Comparison of ENCODE assay signal across 16 cellular contexts in genomic region chr1:224192082-224192786, GRCh38. TPM values are rescaled to one million over a fixed set of nuclear protein-coding genes. Genes with fewer than 3 reads are reported as not detected.
DNase-seq lines count a peak whose midpoint lies in the region; ATAC-seq and TF ChIP-seq lines count a peak whose summit lies in the region.
"Had no signal": no experiment of that assay in that cellular context is flagged by ENCODE, and none has a peak within 500 bp of the region (broad histone marks: within the 10 kb centered on the region; RNA-seq: fewer than 3 reads in every experiment).

No MANE protein-coding gene starts in this region.

- peaks cover 41% of the 10 kb centered on the region for H3K4me1 Mint-ChIP-seq in activated T-cell treated with anti-CD3 and anti-CD28 coated beads, Interleukin-2, amount 50 U/mL, for 72 hours (ENCODE audit: low read depth)
- peaks cover 31% of the 10 kb centered on the region for H3K4me1 Mint-ChIP-seq in activated CD8-positive, alpha-beta T cell treated with anti-CD3 and anti-CD28 coated beads for 36 hours (ENCODE audit: low read depth)

- POLR2A ChIA-PET in HCT116 (lab: Charles Lee) = interaction anchor here (0.6 kb wide), 1 partner anchor 9 kb away, joined by 3 read pairs; the partner anchor contains the start of gene DEGS1
- POLR2A ChIA-PET in activated CD8-positive, alpha-beta T cell treated with anti-CD3 and anti-CD28 coated beads for 36 hours (lab: Charles Lee) = interaction anchor here (0.8 to 2.3 kb wide), 10 partner anchors 9 to 306 kb away, joined by 3 to 20 read pairs (median 3); partner anchors contain the start of gene DEGS1

- H3K9ac ChIP-seq in HCT116 (ENCODE audit: low read length) = no peak overlapping the region

- CTCF ChIA-PET in HCT116 (lab: Charles Lee) = no interaction called here
- CTCF ChIA-PET in activated CD8-positive, alpha-beta T cell treated with anti-CD3 and anti-CD28 coated beads for 36 hours (lab: Charles Lee) = interaction anchor here (0.5 to 1.5 kb wide), 8 partner anchors 10 to 141 kb away, joined by 3 to 5 read pairs (median 4); partner anchors contain the start of gene DEGS1

- ATAC-seq in activated T-cell treated with anti-CD3 and anti-CD28 coated beads, Interleukin-2, amount 50 U/mL, for 72 hours (replicated peaks in 1 of 2) = peak; percentile 80 to 86
- ATAC-seq in HCT116 (no peak), HG03196 (IDR thresholded peaks at IDR 0.05; ENCODE audit: unreplicated experiment) (no peak), GM21529 (IDR thresholded peaks at IDR 0.05; ENCODE audit: unreplicated experiment) (no peak)
- ATAC-seq in activated CD8-positive, alpha-beta T cell treated with anti-CD3 and anti-CD28 coated beads for 36 hours = peak; percentile 83
- peak; percentile 60 for ATAC-seq in stimulated activated naive CD8-positive, alpha-beta T cell treated with anti-CD3 and anti-CD28 coated beads, Interleukin-15, Interleukin-2, amounts not matched to agents 100 U/mL and 50 U/mL, for 24 hours
- ATAC-seq: left colon had no signal

- H4K20me1 ChIP-seq in HCT116 (ENCODE audit: insufficient read depth) = no peaks in the 10 kb centered on the region

- DNase-seq in activated T-cell treated with anti-CD3 and anti-CD28 coated beads, Interleukin-2, amount 50 U/mL, for 72 hours = peak in 1 of 2 donors; percentile 36
- DNase-seq in activated T-cell treated with anti-CD3 and anti-CD28 coated beads for 4 hours (no peak), HCT116 (ENCODE audit: low read depth, low spot score) (no peak), islet precursor cell (no peak)
- DNase-seq in activated CD8-positive, alpha-beta T cell treated with anti-CD3 and anti-CD28 coated beads for 36 hours = no peak
- no peak for DNase-seq in stimulated activated naive CD8-positive, alpha-beta T cell treated with anti-CD3 and anti-CD28 coated beads, Interleukin-15, Interleukin-2, amounts not matched to agents 100 U/mL and 50 U/mL, for 24 hours
- DNase-seq: adrenal gland; COR-L47; left colon; NCI-H146; NCI-H510A; stimulated activated naive CD4-positive, alpha-beta T cell had no signal

- no peak for TF ChIP-seq RAD21 in HCT116 (IDR thresholded peaks at IDR 0.05; ENCODE audit: low read depth)

- no peaks in the 10 kb centered on the region for H3K9me2 ChIP-seq in HCT116 (ENCODE audit: insufficient read depth)

- H3K4me2 ChIP-seq in HCT116 (ENCODE audit: low read length) = no peak overlapping the region
- H3K4me2 ChIP-seq: smooth muscle cell had no signal

- no peak overlapping the region for H3K4me3 ChIP-seq in HCT116 (replicated peaks in 1 of 2; ENCODE audit: low read depth in 1 of 2, low read length in 2 of 2)
- H3K4me3 ChIP-seq: adrenal gland, smooth muscle cell had no signal

- TF ChIP-seq CTCF in HCT116 (IDR thresholded peaks at IDR 0.05 in 2 of 3, conservative IDR thresholded peaks at IDR 0.05 in 1 of 3; ENCODE audit: borderline replicate concordance in 1 of 3, insufficient read depth in 1 of 3, low read depth in 2 of 3, low read length in 2 of 3) = no peak
- TF ChIP-seq CTCF in activated CD8-positive, alpha-beta T cell treated with anti-CD3 and anti-CD28 coated beads for 36 hours (IDR thresholded peaks at IDR 0.05) = no peak

- intact Hi-C loops in HCT116 (cut with micrococcal nuclease) = no loop called here
- intact Hi-C loops in activated CD8-positive, alpha-beta T cell treated with anti-CD3 and anti-CD28 coated beads for 36 hours (cut with micrococcal nuclease) = loop anchor here (1.0 kb wide), 1 partner anchor 12 kb away; no protein-coding TSS in a partner anchor

- H2AFZ ChIP-seq in HCT116 (ENCODE audit: low read depth, low read length, poor library complexity, severe bottlenecking) = no peak overlapping the region

- peaks cover 6 to 10% of the 10 kb centered on the region in 2 donors for H3K36me3 Mint-ChIP-seq in activated T-cell treated with anti-CD3 and anti-CD28 coated beads, Interleukin-2, amount 50 U/mL, for 72 hours (ENCODE audit: insufficient read depth in 2 of 2)
- peaks cover 41% of the 10 kb centered on the region for H3K36me3 Mint-ChIP-seq in activated CD8-positive, alpha-beta T cell treated with anti-CD3 and anti-CD28 coated beads for 36 hours (ENCODE audit: low read depth)

- no peaks in the 10 kb centered on the region for H3K9me3 ChIP-seq in HCT116 (ENCODE audit: control insufficient read depth in 1 of 2, insufficient read depth in 1 of 2, low read depth in 1 of 2, low read length in 2 of 2)
- H3K9me3 ChIP-seq: adrenal gland had no signal

- H3K27ac ChIP-seq in HCT116 (ENCODE audit: low read depth, low read length) = no peak overlapping the region
- H3K27ac ChIP-seq: adrenal gland had no signal

- RAD21 ChIA-PET in HCT116 (lab: Charles Lee; ENCODE audit: low non-redundant PET in 1 of 2, low total read pairs in 2 of 2, uncharacterized antibody in 2 of 2, unreplicated experiment in 2 of 2) = no interaction called here

- H3K4me1 ChIP-seq in HCT116 (ENCODE audit: control insufficient read depth in 1 of 2, insufficient read depth in 2 of 2, low read length in 2 of 2) = no peaks in the 10 kb centered on the region

- H3K27me3 ChIP-seq in HCT116 (ENCODE audit: insufficient read depth, low read length) = no peaks in the 10 kb centered on the region
- H3K27me3 ChIP-seq: adrenal gland had no signal

- no peaks in the 10 kb centered on the region for H3K9me3 Mint-ChIP-seq in activated T-cell treated with anti-CD3 and anti-CD28 coated beads, Interleukin-2, amount 50 U/mL, for 72 hours
- H3K9me3 Mint-ChIP-seq in activated CD8-positive, alpha-beta T cell treated with anti-CD3 and anti-CD28 coated beads for 36 hours = peaks cover 2% of the 10 kb centered on the region
- H3K9me3 Mint-ChIP-seq: central memory CD8-positive, alpha-beta T cell had no signal

- peak overlapping the region; percentile 49 to 71 for H3K4me3 Mint-ChIP-seq in activated T-cell treated with anti-CD3 and anti-CD28 coated beads, Interleukin-2, amount 50 U/mL, for 72 hours
- no peak overlapping the region for H3K4me3 Mint-ChIP-seq in activated CD8-positive, alpha-beta T cell treated with anti-CD3 and anti-CD28 coated beads for 36 hours
- H3K4me3 Mint-ChIP-seq: central memory CD8-positive, alpha-beta T cell had no signal

- peak overlapping the region; percentile 90 for H3K27ac Mint-ChIP-seq in activated T-cell treated with anti-CD3 and anti-CD28 coated beads, Interleukin-2, amount 50 U/mL, for 72 hours
- H3K27ac Mint-ChIP-seq in activated CD8-positive, alpha-beta T cell treated with anti-CD3 and anti-CD28 coated beads for 36 hours = peak overlapping the region; percentile 83

- TSS peak; percentile 32 for BruUV-seq in HCT116 (replicated peaks; lab: Mats Ljungman, UMichigan)

- TF ChIP-seq POLR2A in HCT116 (IDR thresholded peaks at IDR 0.05; ENCODE audit: borderline replicate concordance, extremely low read depth, insufficient read depth, insufficient read length) = no peak

- peaks cover 35% of the 10 kb centered on the region for H3K79me2 ChIP-seq in HCT116 (ENCODE audit: insufficient read depth, low read length)

- H3K27me3 Mint-ChIP-seq in activated T-cell treated with anti-CD3 and anti-CD28 coated beads, Interleukin-2, amount 50 U/mL, for 72 hours (ENCODE audit: low read depth) = no peaks in the 10 kb centered on the region
- no peaks in the 10 kb centered on the region for H3K27me3 Mint-ChIP-seq in activated CD8-positive, alpha-beta T cell treated with anti-CD3 and anti-CD28 coated beads for 36 hours
- H3K27me3 Mint-ChIP-seq: central memory CD8-positive, alpha-beta T cell had no signal

- peaks cover 10 to 12% of the 10 kb centered on the region in 2 experiments; a peak in 3 of 4 replicates for H3K36me3 ChIP-seq in HCT116 (ENCODE audit: control insufficient read depth in 1 of 2, insufficient read depth in 2 of 2, low read length in 2 of 2)

TF ChIP-seq in HCT116, 20 proteins besides CTCF, POLR2A, EP300 and RAD21 (continues in another document):
- TF ChIP-seq, protein P1, sequence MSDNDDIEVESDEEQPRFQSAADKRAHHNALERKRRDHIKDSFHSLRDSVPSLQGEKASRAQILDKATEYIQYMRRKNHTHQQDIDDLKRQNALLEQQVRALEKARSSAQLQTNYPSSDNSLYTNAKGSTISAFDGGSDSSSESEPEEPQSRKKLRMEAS (IDR thresholded peaks at IDR 0.05) = no peak
- no peak for TF ChIP-seq EGR1 (IDR thresholded peaks at IDR 0.05; ENCODE audit: low read depth)
- TF ChIP-seq, protein P2, sequence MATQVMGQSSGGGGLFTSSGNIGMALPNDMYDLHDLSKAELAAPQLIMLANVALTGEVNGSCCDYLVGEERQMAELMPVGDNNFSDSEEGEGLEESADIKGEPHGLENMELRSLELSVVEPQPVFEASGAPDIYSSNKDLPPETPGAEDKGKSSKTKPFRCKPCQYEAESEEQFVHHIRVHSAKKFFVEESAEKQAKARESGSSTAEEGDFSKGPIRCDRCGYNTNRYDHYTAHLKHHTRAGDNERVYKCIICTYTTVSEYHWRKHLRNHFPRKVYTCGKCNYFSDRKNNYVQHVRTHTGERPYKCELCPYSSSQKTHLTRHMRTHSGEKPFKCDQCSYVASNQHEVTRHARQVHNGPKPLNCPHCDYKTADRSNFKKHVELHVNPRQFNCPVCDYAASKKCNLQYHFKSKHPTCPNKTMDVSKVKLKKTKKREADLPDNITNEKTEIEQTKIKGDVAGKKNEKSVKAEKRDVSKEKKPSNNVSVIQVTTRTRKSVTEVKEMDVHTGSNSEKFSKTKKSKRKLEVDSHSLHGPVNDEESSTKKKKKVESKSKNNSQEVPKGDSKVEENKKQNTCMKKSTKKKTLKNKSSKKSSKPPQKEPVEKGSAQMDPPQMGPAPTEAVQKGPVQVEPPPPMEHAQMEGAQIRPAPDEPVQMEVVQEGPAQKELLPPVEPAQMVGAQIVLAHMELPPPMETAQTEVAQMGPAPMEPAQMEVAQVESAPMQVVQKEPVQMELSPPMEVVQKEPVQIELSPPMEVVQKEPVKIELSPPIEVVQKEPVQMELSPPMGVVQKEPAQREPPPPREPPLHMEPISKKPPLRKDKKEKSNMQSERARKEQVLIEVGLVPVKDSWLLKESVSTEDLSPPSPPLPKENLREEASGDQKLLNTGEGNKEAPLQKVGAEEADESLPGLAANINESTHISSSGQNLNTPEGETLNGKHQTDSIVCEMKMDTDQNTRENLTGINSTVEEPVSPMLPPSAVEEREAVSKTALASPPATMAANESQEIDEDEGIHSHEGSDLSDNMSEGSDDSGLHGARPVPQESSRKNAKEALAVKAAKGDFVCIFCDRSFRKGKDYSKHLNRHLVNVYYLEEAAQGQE (IDR thresholded peaks at IDR 0.05; ENCODE audit: low read depth) = no peak
- TF ChIP-seq EZH2 (IDR thresholded peaks at IDR 0.05) = no peak
- TF ChIP-seq SRF (IDR thresholded peaks at IDR 0.05; ENCODE audit: low read depth) = no peak
- TF ChIP-seq ZFX (IDR thresholded peaks at IDR 0.05) = no peak
- no peak for TF ChIP-seq YY1 (IDR thresholded peaks at IDR 0.05; ENCODE audit: extremely low read depth, insufficient replicate concordance, low read depth, low read length)
- TF ChIP-seq EZH2phosphoT487 (IDR thresholded peaks at IDR 0.05; ENCODE audit: borderline replicate concordance) = no peak
- TF ChIP-seq SIN3A (IDR thresholded peaks at IDR 0.05; ENCODE audit: low read depth) = no peak

RNA-seq across cellular contexts. Expression of gene DEGS1, which starts 9.2 kb away (rescaled TPM):
- 10 to 100 TPM; 26.0 to 43.1 TPM for total RNA-seq in activated T-cell treated with anti-CD3 and anti-CD28 coated beads, Interleukin-2, amount 50 U/mL, for 72 hours
- 23.1 TPM for total RNA-seq in HCT116 (2021; ENCODE audit: unreplicated experiment)
- polyA plus RNA-seq in HCT116 (2012) = 7.6 and 10.7 TPM in 2 replicates
- 10 to 100 TPM; 32.3 to 33.8 TPM for total RNA-seq in activated CD8-positive, alpha-beta T cell treated with anti-CD3 and anti-CD28 coated beads for 36 hours

Comparison
In these comparisons a context has a peak if more than half of its experiments do, and no peak if none do; other contexts are left out.
1. ATAC-seq: peak in activated T-cell treated with anti-CD3 and anti-CD28 coated beads, Interleukin-2, amount 50 U/mL, for 72 hours (2 of 2), activated CD8-positive, alpha-beta T cell treated with anti-CD3 and anti-CD28 coated beads for 36 hours (single experiment) and stimulated activated naive CD8-positive, alpha-beta T cell treated with anti-CD3 and anti-CD28 coated beads, Interleukin-15, Interleukin-2, amounts not matched to agents 100 U/mL and 50 U/mL, for 24 hours (single experiment); none in HCT116 (single experiment), HG03196 (single experiment) and GM21529 (single experiment).